8 cellular contexts compared by ENCODE assay signal in the genomic region with DNA sequence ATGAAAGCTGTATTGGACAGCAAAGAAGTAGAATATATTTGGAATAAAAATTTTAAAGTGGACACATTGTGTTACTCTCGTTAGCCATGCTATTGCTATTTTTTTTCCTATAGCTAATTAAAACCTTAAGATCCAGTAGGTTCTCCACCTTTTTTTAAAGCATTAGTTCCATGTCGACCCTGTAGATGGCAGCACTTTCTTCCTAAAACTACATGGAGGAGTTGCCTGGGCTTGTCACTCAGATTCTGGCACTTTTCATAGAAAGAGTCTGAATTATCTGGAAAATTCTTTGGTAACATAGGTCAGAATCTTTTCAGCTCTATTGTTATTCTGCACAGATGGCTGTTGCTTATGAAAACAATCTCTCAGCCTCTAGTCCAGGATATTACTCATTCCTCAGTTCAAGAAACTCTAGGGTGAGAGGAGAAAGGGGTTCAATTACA. TPM values are rescaled to one million over a fixed set of nuclear protein-coding genes. Genes with fewer than 3 reads are reported as not detected.
DNase-seq lines count a peak whose midpoint lies in the region; ATAC-seq, FAIRE-seq and TF ChIP-seq lines count a peak whose summit lies in the region.

No MANE protein-coding gene starts in this region.

- FAIRE-seq in small intestine (lab: Jason Lieb, UNC) = no peak

- H3K9ac ChIP-seq in OCI-LY3 (ENCODE audit: low read length) = no peak overlapping the region

- TF ChIP-seq CTCF in OCI-LY3 (IDR thresholded peaks at IDR 0.05; ENCODE audit: low read depth, low read length) (peak; percentile 70), astrocyte of the spinal cord (IDR thresholded peaks at IDR 0.05; ENCODE audit: low read depth, low read length) (peak; percentile 70)

- H3K4me2 ChIP-seq in OCI-LY3 (ENCODE audit: low read length) = no peak overlapping the region

- H3K79me2 ChIP-seq in OCI-LY3 (ENCODE audit: low read length) = no peaks in the 10 kb centered on the region

- H3K4me1 ChIP-seq in OCI-LY3 (ENCODE audit: low read length) = peaks cover 27% of the 10 kb centered on the region
- no peaks in the 10 kb centered on the region for H3K4me1 ChIP-seq in small intestine (ENCODE audit: control insufficient read depth in 2 of 2, insufficient read depth in 1 of 2, low read depth in 1 of 2, low read length in 1 of 2)

- no peaks in the 10 kb centered on the region for H3K36me3 ChIP-seq in OCI-LY3 (replicated peaks; ENCODE audit: low read depth, low read length)
- H3K36me3 ChIP-seq in small intestine (ENCODE audit: control insufficient read depth in 2 of 2, insufficient read depth in 2 of 2, low read length in 2 of 2) = no peaks in the 10 kb centered on the region

- ATAC-seq in GM21526 (IDR thresholded peaks at IDR 0.05; ENCODE audit: low FRiP score, unreplicated experiment) = peak; percentile 49
- ATAC-seq in HG03039 (IDR thresholded peaks at IDR 0.05; ENCODE audit: unreplicated experiment) = no peak

- H3K9me3 ChIP-seq in OCI-LY3 (ENCODE audit: insufficient read depth, low read length) (no peaks in the 10 kb centered on the region), small intestine (ENCODE audit: control insufficient read depth, low read depth) (no peaks in the 10 kb centered on the region)

- in situ Hi-C loops in G401 (cut with HindIII; ENCODE audit: low sequenced_read_pairs) = no loop called here
- in situ Hi-C loops in astrocyte of the spinal cord (cut with HindIII; ENCODE audit: low sequenced_read_pairs) = no loop called here

- H3K4me3 ChIP-seq in OCI-LY3 (ENCODE audit: low read length) (no peak overlapping the region), astrocyte of the spinal cord (ENCODE audit: low read depth, low read length) (no peak overlapping the region), small intestine (ENCODE audit: low read depth in 1 of 2, low read length in 2 of 2) (no peak overlapping the region)

- H2AFZ ChIP-seq in OCI-LY3 (ENCODE audit: low read depth, low read length) = no peak overlapping the region

- H3K27me3 ChIP-seq in OCI-LY3 (ENCODE audit: low read depth, low read length) = peaks cover 21% of the 10 kb centered on the region
- no peaks in the 10 kb centered on the region for H3K27me3 ChIP-seq in small intestine (ENCODE audit: control insufficient read depth in 2 of 2, insufficient read depth in 2 of 2, low read length in 2 of 2)

- WGBS in small intestine, 3 donors = 0 to 1% (median 0%) methylated on average over 2 of the region's 2 CpGs

- H3K27ac ChIP-seq in OCI-LY3 (ENCODE audit: low read length) (no peak overlapping the region), small intestine (ENCODE audit: low read depth in 1 of 2, low read length in 1 of 2) (no peak overlapping the region)

- no peaks in the 10 kb centered on the region for H4K20me1 ChIP-seq in OCI-LY3 (ENCODE audit: insufficient read depth, low read length)

- DNase-seq in G401 (ENCODE audit: low spot score) = peak; percentile 66
- peak; percentile 85 for DNase-seq in HT1080 (ENCODE audit: low read depth)
- DNase-seq in astrocyte of the spinal cord (ENCODE audit: low read depth, low spot score) = peak; percentile 90
- DNase-seq in hippocampal formation (lab: John Stamatoyannopoulos, UW) = peak; percentile 5 to 66
- DNase-seq in small intestine = peak; percentile 57

RNA-seq across cellular contexts. Expression of gene ESR1, which starts 42.0 kb away (rescaled TPM):
- not detected in 2 replicates for total RNA-seq in G401 (2014; rRNA removed; shearing (Covaris generic))
- 0.03 TPM in 1 of 2 replicates, not detected in the other for total RNA-seq in HT1080 (2014; rRNA removed; shearing (Covaris generic))
- 0.09 and 0.30 TPM in 2 replicates for polyA plus RNA-seq in HT1080 (2015; cell fraction: cytosol; rRNA removed)
- polyA plus RNA-seq in HT1080 (2015; cell fraction: nucleus; rRNA removed) = 0.12 and 0.17 TPM in 2 replicates
- under 1 TPM in 1 of 3 donors, not detected in 2; 0.13 TPM for polyA plus RNA-seq in small intestine

Comparison
In these comparisons a context has a peak if more than half of its experiments do, and no peak if none do; other contexts are left out.
1. DNase-seq: peak in every context shown above with its lines; median percentile 90 in astrocyte of the spinal cord; 85 in HT1080; 66 in G401; 57 in small intestine; 36 in hippocampal formation.